ENCODE assay signal across 10 cellular contexts in genomic region chr13:99296270-99296865, GRCh38. TPM values are rescaled to one million over a fixed set of nuclear protein-coding genes. Genes with fewer than 3 reads are reported as not detected.
A peak's percentile ranks its signal among the peaks of the same experiment; 100 is the strongest.
DNase-seq lines count a peak whose midpoint lies in the region; ATAC-seq and TF ChIP-seq lines count a peak whose summit lies in the region.
"Had no signal": no experiment of that assay in that cellular context is flagged by ENCODE, and none has a peak within 500 bp of the region (broad histone marks: within the 10 kb centered on the region; RNA-seq: fewer than 3 reads in every experiment).

No MANE protein-coding gene starts in this region.

- H3K27me3 Mint-ChIP-seq in activated naive CD8-positive, alpha-beta T cell treated with anti-CD3 and anti-CD28 coated beads, Interleukin-2, amount 50 U/mL, for 24 hours = no peaks in the 10 kb centered on the region

- TF ChIP-seq CTCF in left ventricle myocardium inferior (IDR thresholded peaks at IDR 0.05; ENCODE audit: borderline replicate concordance) = no peak
- no peak for TF ChIP-seq CTCF in right atrium auricular region (IDR thresholded peaks at IDR 0.05)

- peak; percentile 60 for ATAC-seq in HG03135 (IDR thresholded peaks at IDR 0.05; ENCODE audit: unreplicated experiment)
- peak; percentile 66 for ATAC-seq in activated naive CD8-positive, alpha-beta T cell treated with anti-CD3 and anti-CD28 coated beads, Interleukin-2, amount 50 U/mL, for 24 hours

- peaks cover 59% of the 10 kb centered on the region for H3K36me3 Mint-ChIP-seq in activated naive CD8-positive, alpha-beta T cell treated with anti-CD3 and anti-CD28 coated beads, Interleukin-2, amount 50 U/mL, for 24 hours (ENCODE audit: low read depth)
- H3K36me3 Mint-ChIP-seq: neural progenitor cell had no signal

- peak overlapping the region; percentile 57 for H3K4me3 Mint-ChIP-seq in activated naive CD8-positive, alpha-beta T cell treated with anti-CD3 and anti-CD28 coated beads, Interleukin-2, amount 50 U/mL, for 24 hours
- H3K4me3 Mint-ChIP-seq: neural progenitor cell had no signal

- DNase-seq in left ventricle myocardium inferior = no peak
- no peak for DNase-seq in right atrium auricular region (ENCODE audit: low spot score)
- DNase-seq in activated naive CD8-positive, alpha-beta T cell treated with anti-CD3 and anti-CD28 coated beads, Interleukin-2, amount 50 U/mL, for 24 hours = no peak
- DNase-seq in amygdala (lab: John Stamatoyannopoulos, UW) = no peak
- no peak for DNase-seq in hepatic stellate cell (ENCODE audit: low spot score)
- DNase-seq in ureter (ENCODE audit: low spot score) = no peak
- no peak for DNase-seq in cerebellar nuclear complex (lab: John Stamatoyannopoulos, UW)
- DNase-seq: glutamatergic neuron had no signal

- no peaks in the 10 kb centered on the region for H3K9me3 Mint-ChIP-seq in activated naive CD8-positive, alpha-beta T cell treated with anti-CD3 and anti-CD28 coated beads, Interleukin-2, amount 50 U/mL, for 24 hours
- H3K9me3 Mint-ChIP-seq: neural progenitor cell had no signal

- H3K4me1 ChIP-seq in left ventricle myocardium inferior = no peaks in the 10 kb centered on the region
- H3K4me1 ChIP-seq in right atrium auricular region = no peaks in the 10 kb centered on the region
- H3K4me1 ChIP-seq: neural progenitor cell had no signal

- H3K27me3 ChIP-seq in left ventricle myocardium inferior (ENCODE audit: low read depth) = no peaks in the 10 kb centered on the region
- no peaks in the 10 kb centered on the region for H3K27me3 ChIP-seq in right atrium auricular region
- H3K27me3 ChIP-seq: neural progenitor cell had no signal

- H3K27ac ChIP-seq in left ventricle myocardium inferior (replicated peaks) (peak overlapping the region; percentile 16), right atrium auricular region (no peak overlapping the region)
- H3K27ac ChIP-seq: neural progenitor cell had no signal

- intact Hi-C loops in left ventricle myocardium inferior (cut with micrococcal nuclease) = no loop called here

- H3K4me1 Mint-ChIP-seq in activated naive CD8-positive, alpha-beta T cell treated with anti-CD3 and anti-CD28 coated beads, Interleukin-2, amount 50 U/mL, for 24 hours = peaks cover 86% of the 10 kb centered on the region
- H3K4me1 Mint-ChIP-seq: neural progenitor cell had no signal

- no peak overlapping the region for H3K4me3 ChIP-seq in left ventricle myocardium inferior
- H3K4me3 ChIP-seq in right atrium auricular region = no peak overlapping the region
- H3K4me3 ChIP-seq: neural progenitor cell had no signal

- H3K9me3 ChIP-seq in left ventricle myocardium inferior (replicated peaks) (no peaks in the 10 kb centered on the region), right atrium auricular region (no peaks in the 10 kb centered on the region)

- H3K36me3 ChIP-seq in left ventricle myocardium inferior (peaks cover 4% of the 10 kb centered on the region), right atrium auricular region (peaks cover 10% of the 10 kb centered on the region)
- H3K36me3 ChIP-seq: neural progenitor cell had no signal

- H3K27ac Mint-ChIP-seq in activated naive CD8-positive, alpha-beta T cell treated with anti-CD3 and anti-CD28 coated beads, Interleukin-2, amount 50 U/mL, for 24 hours = peak overlapping the region; percentile 79
- H3K27ac Mint-ChIP-seq: neural progenitor cell had no signal

RNA-seq across cellular contexts. Expression of gene GPR183, which starts 10.8 kb away (rescaled TPM):
- 1.7 TPM for total RNA-seq in left ventricle myocardium inferior
- 10 to 100 TPM in 1 of 2 donors, 1 to 10 TPM in 1; 7.6 to 13.3 TPM for total RNA-seq in right atrium auricular region
- total RNA-seq in ureter = 5.4 TPM

RNA-seq across cellular contexts. Expression of gene GPR18, which starts 38.2 kb away (rescaled TPM):
- total RNA-seq in left ventricle myocardium inferior = not detected
- total RNA-seq in right atrium auricular region = under 1 TPM in 1 of 2 donors, not detected in 1; 0.28 TPM
- 0.26 TPM for total RNA-seq in ureter
